Comparison of ENCODE assay signal across 8 cellular contexts in the genomic region with DNA sequence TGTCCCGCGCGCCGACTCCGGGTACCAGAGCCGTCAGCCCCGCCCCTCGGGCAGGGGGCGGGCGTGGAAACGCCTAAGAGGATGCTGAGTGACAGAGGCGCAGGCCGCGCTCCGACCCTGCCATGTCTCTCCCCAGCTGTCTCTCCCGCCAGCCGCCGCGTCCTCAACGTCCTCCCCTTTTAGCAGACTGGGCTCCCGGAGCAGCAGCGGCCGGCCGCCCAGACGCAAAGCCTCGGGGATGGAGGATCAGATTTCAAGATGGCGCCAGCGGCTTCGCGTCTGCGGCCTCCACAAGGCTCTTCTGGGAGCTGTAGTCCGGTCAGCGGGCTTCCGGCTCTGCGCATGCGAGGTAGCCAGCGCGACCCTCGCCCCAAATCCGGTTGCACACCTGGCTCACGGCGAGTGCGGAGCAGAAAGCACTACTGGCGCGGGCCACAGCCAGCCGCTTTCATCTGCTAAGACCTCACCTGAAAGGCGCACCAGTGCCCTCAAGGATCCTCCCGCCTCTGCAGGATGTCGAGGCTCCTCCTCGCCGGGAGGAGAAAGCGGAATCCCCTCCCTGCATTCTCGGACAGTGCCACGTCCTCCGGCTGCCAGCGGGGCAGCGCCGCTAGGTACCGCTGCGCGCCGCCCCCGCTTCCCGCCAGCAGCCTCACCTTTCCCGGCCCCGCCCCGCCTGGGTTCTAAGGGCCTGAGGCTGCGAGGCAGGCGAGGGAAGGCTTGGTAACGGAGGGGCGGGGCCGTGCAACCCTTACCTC.
DNase-seq lines count a peak whose midpoint lies in the region; ATAC-seq and TF ChIP-seq lines count a peak whose summit lies in the region.
"Not testable (repeated sequence)": the region's sequence is repeated elsewhere in the genome, so short reads cannot be mapped to it uniquely, and the experiment has no call there.

No MANE protein-coding gene starts in this region.

- H3K36me3 ChIP-seq in BLaER1; ectodermal cell (ENCODE audit: control insufficient read depth, insufficient read depth, low read length); right lobe of liver: not testable (repeated sequence)

- peak; percentile 37 for DNase-seq in NCI-H774 (lab: John Stamatoyannopoulos, UW)
- peak; percentile 87 for DNase-seq in activated CD8-positive, alpha-beta memory T cell treated with anti-CD3 and anti-CD28 coated beads for 24 hours
- DNase-seq in right lobe of liver: peak; percentile 71 to 83 (median 82)
- DNase-seq in stimulated activated CD4-positive, alpha-beta T cell treated with anti-CD3 and anti-CD28 coated beads, Interleukin-1b, Interleukin-23, amount 100 ng/mL, for 4 hours (ENCODE audit: low read depth in 2 of 2): peak; percentile 26 to 38

- 0 to 1% methylated on average over 12 to 24 of the region's 72 CpGs for WGBS in ectodermal cell, 2 experiments
- WGBS in right lobe of liver (ENCODE audit: insufficient coverage, low coverage, low lambda C conversion rate, missing lambda C conversion rate): no CpG with 5 or more reads among the region's 72 CpGs

- TF ChIP-seq POLR2A in right lobe of liver (IDR thresholded peaks at IDR 0.05): peak; percentile 43

- H4K20me1 ChIP-seq in BLaER1: not testable (repeated sequence)

- not testable (repeated sequence) for H3K4me1 ChIP-seq in BLaER1; ectodermal cell (ENCODE audit: control insufficient read depth, insufficient read depth, low read length); right lobe of liver

- ATAC-seq in GM19468 (IDR thresholded peaks at IDR 0.05; ENCODE audit: extremely low read depth, unreplicated experiment) (peak; percentile 74), HG03457 (IDR thresholded peaks at IDR 0.05; ENCODE audit: unreplicated experiment) (peak; percentile 53), right lobe of liver (peak; percentile 85 to 93 (median 90))

- H3K27ac ChIP-seq in BLaER1; ectodermal cell (ENCODE audit: insufficient read depth, low read depth, low read length, poor library complexity, severe bottlenecking): not testable (repeated sequence)
- H3K27ac ChIP-seq in right lobe of liver: peak overlapping the region; percentile 38 to 67 (median 59)

- H3K4me2 ChIP-seq in BLaER1: not testable (repeated sequence)

- not testable (repeated sequence) for H3K27me3 ChIP-seq in BLaER1; ectodermal cell (ENCODE audit: control insufficient read depth, insufficient read depth, low read length, poor library complexity, severe bottlenecking); right lobe of liver

- not testable (repeated sequence) for H3K9me3 ChIP-seq in BLaER1; ectodermal cell (ENCODE audit: control insufficient read depth, low read length); right lobe of liver

- intact Hi-C loops in right lobe of liver (cut with DNase I): not testable (repeated sequence)

- peak in 1 of 4 donors; percentile 15 for TF ChIP-seq CTCF in right lobe of liver (IDR thresholded peaks at IDR 0.05)

- not testable (repeated sequence) for H3K9ac ChIP-seq in BLaER1

- H3K4me3 ChIP-seq in BLaER1: peak overlapping the region; percentile 66
- peak overlapping the region; percentile 46 for H3K4me3 ChIP-seq in ectodermal cell (ENCODE audit: insufficient read depth, low read depth, low read length)
- H3K4me3 ChIP-seq in right lobe of liver: peak overlapping the region; percentile 41 to 63 (median 54)

Comparison
In these comparisons a context has a peak if more than half of its experiments do, and no peak if none do; other contexts are left out.
1. DNase-seq: peak in every context shown above with its lines; median percentile 87 in activated CD8-positive, alpha-beta memory T cell treated with anti-CD3 and anti-CD28 coated beads for 24 hours; 82 in right lobe of liver; 37 in NCI-H774; 32 in stimulated activated CD4-positive, alpha-beta T cell treated with anti-CD3 and anti-CD28 coated beads, Interleukin-1b, Interleukin-23, amount 100 ng/mL, for 4 hours.